Comparison of ENCODE assay signal across 22 cellular contexts in genomic region chr1:117008675-117009074, GRCh38. TPM values are rescaled to one million over a fixed set of nuclear protein-coding genes. Genes with fewer than 3 reads are reported as not detected.
A peak's percentile ranks its signal among the peaks of the same experiment; 100 is the strongest.
DNase-seq lines count a peak whose midpoint lies in the region; ATAC-seq, FAIRE-seq and TF ChIP-seq lines count a peak whose summit lies in the region.
"Had no signal": no experiment of that assay in that cellular context is flagged by ENCODE, and none has a peak within 500 bp of the region (broad histone marks: within the 10 kb centered on the region; RNA-seq: fewer than 3 reads in every experiment).

No MANE protein-coding gene starts in this region.

- H3K4ac ChIP-seq in H1 (replicated peaks; ENCODE audit: insufficient read length, low read depth, low read length): no peak overlapping the region

- no peak overlapping the region for H2AK5ac ChIP-seq in H1 (ENCODE audit: low read depth, low read length)

- no peak overlapping the region for H4K91ac ChIP-seq in H1 (replicated peaks; ENCODE audit: insufficient read length, low read length)

- 90% methylated on average over 2 of the region's 2 CpGs; no CpG with 5 or more reads in 1 of the 2 experiments for WGBS in H1 (ENCODE audit: extremely low coverage in 1 of 2, insufficient coverage in 1 of 2, insufficient read length in 1 of 2, insufficient replicate concordance in 2 of 2, low coverage in 1 of 2, low lambda C conversion rate in 2 of 2, missing lambda C conversion rate in 1 of 2), 2 experiments
- 79 to 83% methylated on average over 2 of the region's 2 CpGs for WGBS in pancreas, 2 donors

- no peaks in the 10 kb centered on the region for H3K27me3 Mint-ChIP-seq in CD4-positive, CD25-positive, alpha-beta regulatory T cell
- no peaks in the 10 kb centered on the region for H3K27me3 Mint-ChIP-seq in T-cell

- no peak overlapping the region for H2BK5ac ChIP-seq in H1 (ENCODE audit: low read depth, low read length)

- no peak overlapping the region for H2AFZ ChIP-seq in H1 (ENCODE audit: low read length)

- intact Hi-C loops in pancreas (cut with DNase I): no loop called here

- H3K4me1 Mint-ChIP-seq in CD4-positive, CD25-positive, alpha-beta regulatory T cell: peaks cover 4 to 81% (median 29%) of the 10 kb centered on the region in 4 donors
- peaks cover 59 to 73% (median 66%) of the 10 kb centered on the region in 3 donors for H3K4me1 Mint-ChIP-seq in T-cell

- H3K23me2 ChIP-seq in H1 (ENCODE audit: low read depth, low read length): no peaks in the 10 kb centered on the region; the same call in 1 of the 2 replicates

- H4K8ac ChIP-seq in H1 (ENCODE audit: extremely low read depth, insufficient read depth, low read length): no peak overlapping the region

- H3K4me2 ChIP-seq in H1 (ENCODE audit: insufficient read depth in 1 of 2, low read depth in 2 of 2, low read length in 2 of 2): no peak overlapping the region
- H3K4me2 ChIP-seq: smooth muscle cell had no signal

- H3K23ac ChIP-seq in H1 (ENCODE audit: insufficient read length): no peak overlapping the region

- H3K4me3 ChIP-seq in CD4-positive, CD25-positive, alpha-beta regulatory T cell (ENCODE audit: low read depth, low read length): peak overlapping the region; percentile 8
- H3K4me3 ChIP-seq in H1 (ENCODE audit: extremely low read depth in 1 of 4, insufficient read depth in 2 of 4, low read depth in 3 of 4, low read length in 4 of 4) (no peak overlapping the region), pancreas (no peak overlapping the region)
- H3K4me3 ChIP-seq: colonic mucosa, left ventricle myocardium inferior, smooth muscle cell, transverse colon had no signal

- TF ChIP-seq POLR2A in H1 (IDR thresholded peaks at IDR 0.05; ENCODE audit: control extremely low read depth in 1 of 2, low read depth in 2 of 2, low read length in 2 of 2): no peak
- TF ChIP-seq POLR2A in H54 (IDR thresholded peaks at IDR 0.05; ENCODE audit: low read depth, low read length): no peak

- TF ChIP-seq CTCF in H1 (IDR thresholded peaks at IDR 0.05; ENCODE audit: control extremely low read depth in 1 of 3, insufficient read depth in 1 of 3, low read depth in 1 of 3, low read length in 3 of 3): peak in 2 of 3 experiments; percentile 7 to 16; a peak in 2 of 4 replicates
- no peak for TF ChIP-seq CTCF in pancreas (IDR thresholded peaks at IDR 0.05)

- H3K9me3 Mint-ChIP-seq in CD4-positive, CD25-positive, alpha-beta regulatory T cell: no peaks in the 10 kb centered on the region
- no peaks in the 10 kb centered on the region for H3K9me3 Mint-ChIP-seq in T-cell
- H3K9me3 Mint-ChIP-seq: HFFc6 had no signal

- H3K36me3 Mint-ChIP-seq in CD4-positive, CD25-positive, alpha-beta regulatory T cell: peaks cover 19% of the 10 kb centered on the region
- peaks cover 11% of the 10 kb centered on the region for H3K36me3 Mint-ChIP-seq in T-cell

- no peak for ATAC-seq in CD4-positive, CD25-positive, alpha-beta regulatory T cell (ENCODE audit: low read depth in 2 of 2)
- ATAC-seq in T-cell (replicated peaks in 1 of 4) (no peak), pancreas (no peak)
- ATAC-seq: Panc1 had no signal

- H3K36me3 ChIP-seq in CD4-positive, CD25-positive, alpha-beta regulatory T cell (ENCODE audit: control insufficient read depth, insufficient read depth, low read length): no peaks in the 10 kb centered on the region
- H3K36me3 ChIP-seq in H1 (ENCODE audit: control insufficient read depth in 2 of 4, insufficient read depth in 4 of 4, low read length in 3 of 4) (no peaks in the 10 kb centered on the region), pancreas (no peaks in the 10 kb centered on the region)
- H3K36me3 ChIP-seq: colonic mucosa, left ventricle myocardium inferior, transverse colon had no signal

- H3K27ac Mint-ChIP-seq in CD4-positive, CD25-positive, alpha-beta regulatory T cell: peak overlapping the region in 2 of 3 donors; percentile 68 to 81
- peak overlapping the region; percentile 89 to 94 for H3K27ac Mint-ChIP-seq in T-cell
- H3K27ac Mint-ChIP-seq: HFFc6 had no signal

- no peak overlapping the region for H3K27ac ChIP-seq in CD4-positive, CD25-positive, alpha-beta regulatory T cell (ENCODE audit: insufficient read depth, low read length, poor library complexity, severe bottlenecking)
- H3K27ac ChIP-seq in H1 (ENCODE audit: low read depth, low read length): no peak overlapping the region
- H3K27ac ChIP-seq in pancreas: no peak overlapping the region
- H3K27ac ChIP-seq: 22Rv1, colonic mucosa, left ventricle myocardium inferior, transverse colon had no signal

- no peak overlapping the region for H2BK20ac ChIP-seq in H1 (ENCODE audit: low read length)

- H2BK120ac ChIP-seq in H1 (replicated peaks; ENCODE audit: low read depth, low read length): no peak overlapping the region

- POLR2A ChIA-PET in T-cell (lab: Charles Lee): interaction anchor here in 1 of 2 donors (1.5 kb wide), 1 partner anchor 22 kb away, joined by 7 read pairs; no protein-coding TSS in a partner anchor
- POLR2A ChIA-PET in H1 (lab: Charles Lee; ENCODE audit: partially characterized antibody): no interaction called here

- H3K27me3 ChIP-seq in CD4-positive, CD25-positive, alpha-beta regulatory T cell (ENCODE audit: control insufficient read depth, insufficient read depth, low read length): no peaks in the 10 kb centered on the region
- H3K27me3 ChIP-seq in H1 (replicated peaks in 1 of 4; ENCODE audit: control insufficient read depth in 3 of 4, extremely low read depth in 1 of 4, insufficient read depth in 3 of 4, low read length in 3 of 4) (no peaks in the 10 kb centered on the region), pancreas (no peaks in the 10 kb centered on the region)
- H3K27me3 ChIP-seq: colonic mucosa, transverse colon had no signal

- no peak overlapping the region for H3K14ac ChIP-seq in H1 (ENCODE audit: insufficient read length)

- H3K9me3 ChIP-seq in CD4-positive, CD25-positive, alpha-beta regulatory T cell (ENCODE audit: control insufficient read depth in 2 of 2, low read length in 2 of 2): no peaks in the 10 kb centered on the region
- H3K9me3 ChIP-seq in H1 (ENCODE audit: insufficient read depth in 2 of 2, low read depth in 1 of 2, low read length in 1 of 2) (no peaks in the 10 kb centered on the region), pancreas (no peaks in the 10 kb centered on the region)
- H3K9me3 ChIP-seq: colonic mucosa, left ventricle myocardium inferior, transverse colon had no signal

- no peaks in the 10 kb centered on the region for H3K79me1 ChIP-seq in H1 (ENCODE audit: low read depth, low read length)

- H4K20me1 ChIP-seq in H1 (replicated peaks in 1 of 2; ENCODE audit: control insufficient read depth in 1 of 2, insufficient read depth in 2 of 2, low read length in 2 of 2): no peaks in the 10 kb centered on the region

- H3K4me3 Mint-ChIP-seq in CD4-positive, CD25-positive, alpha-beta regulatory T cell: peak overlapping the region in 2 of 4 donors; percentile 42 to 84
- H3K4me3 Mint-ChIP-seq in T-cell: peak overlapping the region in 2 of 3 donors; percentile 18 to 73
- H3K4me3 Mint-ChIP-seq: HFFc6 had no signal

- no peak overlapping the region for H3K9ac ChIP-seq in H1 (replicated peaks in 1 of 4; ENCODE audit: extremely low read depth in 1 of 4, low read depth in 3 of 4, low read length in 3 of 4)

- CTCF ChIA-PET in T-cell (lab: Charles Lee): interaction anchor here (0.6 to 1.5 kb wide), 2 partner anchors 92 to 239 kb away, joined by 3 to 4 read pairs; no protein-coding TSS in a partner anchor
- CTCF ChIA-PET in H1 (lab: Charles Lee; ENCODE audit: partially characterized antibody): interaction anchor here (0.8 to 1.3 kb wide), 4 partner anchors 27 to 285 kb away, joined by 3 to 4 read pairs (median 3); no protein-coding TSS in a partner anchor

- H2BK15ac ChIP-seq in H1 (ENCODE audit: low read length): no peak overlapping the region

- H3K56ac ChIP-seq in H1 (replicated peaks; ENCODE audit: insufficient read length, low read depth, low read length): no peak overlapping the region

- H4K5ac ChIP-seq in H1 (ENCODE audit: insufficient read length, low read depth, low read length): no peak overlapping the region

- H3K18ac ChIP-seq in H1 (ENCODE audit: extremely low read depth, low read length): no peak overlapping the region

- DNase-seq in DMS 273 (lab: John Stamatoyannopoulos, UW; ENCODE audit: unreplicated experiment) (peak; percentile 12), DMS 273 treated with DMSO at 0.1 percent for 48 hours (lab: John Stamatoyannopoulos, UW) (no peak), T-cell (no peak), H1 (ENCODE audit: low read depth in 1 of 2, low spot score in 2 of 2) (no peak), pancreas (no peak), H54 (ENCODE audit: insufficient read length, low spot score) (no peak), kidney tubule cell (ENCODE audit: low spot score) (no peak)
- no peak for DNase-seq in CD4-positive, CD25-positive, alpha-beta regulatory T cell
- DNase-seq: amygdala, C1 segment of cervical spinal cord, colonic mucosa, DND-41, HFFc6, left ventricle myocardium inferior, NCI-H1105, NCI-H2171, NCI-H748 treated with DMSO at 0.1 percent for 48 hours, posterior cingulate gyrus, transverse colon had no signal

- no peak overlapping the region for H2BK12ac ChIP-seq in H1 (ENCODE audit: low read depth, low read length)

- no peak for FAIRE-seq in H1 (lab: Jason Lieb, UNC)
- no peak for FAIRE-seq in pancreas (lab: Jason Lieb, UNC)
- no peak for FAIRE-seq in H54 (lab: Jason Lieb, UNC)

- peaks cover 15% of the 10 kb centered on the region for H3K4me1 ChIP-seq in CD4-positive, CD25-positive, alpha-beta regulatory T cell (ENCODE audit: control insufficient read depth, insufficient read depth, low read length, poor library complexity, severe bottlenecking)
- peaks cover 0 to 8% (median 1%) of the 10 kb centered on the region in 4 experiments; a peak in 2 of 7 replicates for H3K4me1 ChIP-seq in H1 (replicated peaks in 1 of 4; ENCODE audit: control insufficient read depth in 3 of 4, insufficient read depth in 4 of 4, low read length in 3 of 4)
- peaks cover 0 to 4% (median 0%) of the 10 kb centered on the region in 3 donors for H3K4me1 ChIP-seq in pancreas
- H3K4me1 ChIP-seq: colonic mucosa, transverse colon had no signal

- no peak for TF ChIP-seq EP300 in H1 (IDR thresholded peaks at IDR 0.05; ENCODE audit: borderline replicate concordance in 1 of 2, low read depth in 2 of 2, low read length in 2 of 2)

- no peaks in the 10 kb centered on the region for H3K79me2 ChIP-seq in H1 (ENCODE audit: control insufficient read depth in 1 of 2, insufficient read depth in 2 of 2, low read length in 2 of 2)

- TF ChIP-seq RAD21 in H1 (IDR thresholded peaks at IDR 0.05 in 1 of 2, conservative IDR thresholded peaks at IDR 0.05 in 1 of 2; ENCODE audit: low read depth in 2 of 2, low read length in 2 of 2): peak in 1 of 2 experiments; percentile 16; a peak in 1 of 4 replicates

RNA-seq across cellular contexts. Expression of gene CD101, which starts 7.1 kb away (rescaled TPM):
- 14.9 TPM for total RNA-seq in CD4-positive, CD25-positive, alpha-beta regulatory T cell
- polyA plus RNA-seq in CD4-positive, CD25-positive, alpha-beta regulatory T cell: 10 to 100 TPM in 2 of 4 donors, 1 to 10 TPM in 2; 4.3 to 38.9 (median 19.4) TPM
- total RNA-seq in T-cell (10 to 100 TPM in 2 of 5 donors, 1 to 10 TPM in 3; 4.8 to 13.4 (median 5.3) TPM), pancreas (1 to 10 TPM in 4 of 6 donors, under 1 TPM in 2; 0.51 to 2.0 (median 1.2) TPM)
- 1.1 and 1.4 TPM in 2 replicates for total RNA-seq in H1 (2021; fragmentation: NEBNext Ultra II Directional; extraction: Animal tissue kit (Norgen Biotek cat#: 25700))
- polyA plus RNA-seq in H1 (2011; rRNA removed) (1.2 and 1.5 TPM in 2 replicates), pancreas (1 to 10 TPM; 1.5 to 3.4 TPM)
- 1.2 TPM for polyA plus RNA-seq in H1 (2011; cell fraction: cytosol; rRNA removed)
- polyA plus RNA-seq in H1 (2011; cell fraction: nucleus; rRNA removed): 4.7 TPM
- 1.4 to 3.0 TPM (median 2.1 TPM) in 4 replicates for polyA plus RNA-seq in H1 (2012, experiment 1 of 2)
- polyA plus RNA-seq in H1 (2012, experiment 2 of 2): 0.07 TPM
- polyA plus RNA-seq in H1 (2013, experiment 1 of 2): 1.9 TPM
- polyA plus RNA-seq in H1 (2013, experiment 2 of 2): 2.0 TPM
- 1.8 and 3.2 TPM in 2 replicates for polyA minus RNA-seq in H1 (2011; rRNA and poly(A)+ RNA removed)
- 1.0 TPM for polyA minus RNA-seq in H1 (2011; cell fraction: cytosol; rRNA and poly(A)+ RNA removed)
- 3.8 TPM for polyA minus RNA-seq in H1 (2011; cell fraction: nucleus; rRNA and poly(A)+ RNA removed)
- total RNA-seq: HFFc6 had no signal

RNA-seq across cellular contexts. Expression of gene TTF2, which starts 51.5 kb away (rescaled TPM):
- total RNA-seq in CD4-positive, CD25-positive, alpha-beta regulatory T cell: 58.9 TPM
- polyA plus RNA-seq in CD4-positive, CD25-positive, alpha-beta regulatory T cell: 10 to 100 TPM in 2 of 4 donors, 1 to 10 TPM in 2; 5.3 to 13.0 (median 9.7) TPM
- total RNA-seq in T-cell (10 to 100 TPM; 26.7 to 37.1 (median 33.8) TPM), pancreas (10 to 100 TPM in 1 of 6 donors, 1 to 10 TPM in 5; 3.5 to 16.5 (median 5.5) TPM)
- total RNA-seq in H1 (2021; fragmentation: NEBNext Ultra II Directional; extraction: Animal tissue kit (Norgen Biotek cat#: 25700)): 89.6 and 93.2 TPM in 2 replicates
- polyA plus RNA-seq in H1 (2011; rRNA removed) (16.9 and 27.5 TPM in 2 replicates), pancreas (1 to 10 TPM; 2.0 to 3.1 TPM)
- 37.3 TPM for polyA plus RNA-seq in H1 (2011; cell fraction: cytosol; rRNA removed)
- polyA plus RNA-seq in H1 (2011; cell fraction: nucleus; rRNA removed): 52.7 TPM
- polyA plus RNA-seq in H1 (2012, experiment 1 of 2): 24.3 to 65.3 TPM (median 32.5 TPM) in 4 replicates
- polyA plus RNA-seq in H1 (2012, experiment 2 of 2): 1.4 TPM
- polyA plus RNA-seq in H1 (2013, experiment 1 of 2): 28.2 TPM
- polyA plus RNA-seq in H1 (2013, experiment 2 of 2): 26.0 TPM
- polyA minus RNA-seq in H1 (2011; rRNA and poly(A)+ RNA removed): 47.2 and 49.3 TPM in 2 replicates
- 53.4 TPM for polyA minus RNA-seq in H1 (2011; cell fraction: cytosol; rRNA and poly(A)+ RNA removed)
- 90.0 TPM for polyA minus RNA-seq in H1 (2011; cell fraction: nucleus; rRNA and poly(A)+ RNA removed)

Comparison
In these comparisons a context has a peak if more than half of its experiments do, and no peak if none do; other contexts are left out.
1. CTCF ChIP-seq: peak in H1 (2 of 3); none in pancreas (0 of 4).